2 cellular contexts compared by ENCODE assay signal in genomic region chr12:28958553-28959195, GRCh38.
TF ChIP-seq lines count a peak whose summit lies in the region.

No MANE protein-coding gene starts in this region.

TF ChIP-seq in SK-N-SH, 30 proteins besides CTCF, POLR2A, EP300 and RAD21 (continued from another document and continues in another):
- 0 out of 2 replicates have a peak, but pooled peaks have one; percentile 23 for TF ChIP-seq FOXM1 (IDR thresholded peaks at IDR 0.05; ENCODE audit: low read depth)
- no peak for TF ChIP-seq GABPA (IDR thresholded peaks at IDR 0.05; ENCODE audit: low read depth)
- TF ChIP-seq TAF1 (IDR thresholded peaks at IDR 0.05; ENCODE audit: borderline replicate concordance, low read depth, low read length), result no peak
- TF ChIP-seq ELF1 (IDR thresholded peaks at IDR 0.05), result no peak
- TF ChIP-seq, protein P1, sequence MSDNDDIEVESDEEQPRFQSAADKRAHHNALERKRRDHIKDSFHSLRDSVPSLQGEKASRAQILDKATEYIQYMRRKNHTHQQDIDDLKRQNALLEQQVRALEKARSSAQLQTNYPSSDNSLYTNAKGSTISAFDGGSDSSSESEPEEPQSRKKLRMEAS (IDR thresholded peaks at IDR 0.05; ENCODE audit: low read depth), result no peak
- no peak for TF ChIP-seq MXI1 (IDR thresholded peaks at IDR 0.05; ENCODE audit: low read depth, low read length)
- no peak for TF ChIP-seq RXRA (IDR thresholded peaks at IDR 0.05; ENCODE audit: borderline replicate concordance, low read depth)
- peak; percentile 47; the same call in 1 of the 2 replicates for TF ChIP-seq FOSL2 (IDR thresholded peaks at IDR 0.05; ENCODE audit: borderline replicate concordance, low read depth)
- peak; percentile 42 for TF ChIP-seq TCF12 (IDR thresholded peaks at IDR 0.05)
- no peak for TF ChIP-seq CHD2 (IDR thresholded peaks at IDR 0.05; ENCODE audit: low read length, partially characterized antibody)
- no peak for TF ChIP-seq USF1 (IDR thresholded peaks at IDR 0.05; ENCODE audit: borderline replicate concordance, low read depth)
- no peak for TF ChIP-seq FOXJ3 (CRISPR knock-in tag; IDR thresholded peaks at IDR 0.05)
- no peak for TF ChIP-seq RCOR1 (IDR thresholded peaks at IDR 0.05; ENCODE audit: low read length)
- TF ChIP-seq, protein P2, sequence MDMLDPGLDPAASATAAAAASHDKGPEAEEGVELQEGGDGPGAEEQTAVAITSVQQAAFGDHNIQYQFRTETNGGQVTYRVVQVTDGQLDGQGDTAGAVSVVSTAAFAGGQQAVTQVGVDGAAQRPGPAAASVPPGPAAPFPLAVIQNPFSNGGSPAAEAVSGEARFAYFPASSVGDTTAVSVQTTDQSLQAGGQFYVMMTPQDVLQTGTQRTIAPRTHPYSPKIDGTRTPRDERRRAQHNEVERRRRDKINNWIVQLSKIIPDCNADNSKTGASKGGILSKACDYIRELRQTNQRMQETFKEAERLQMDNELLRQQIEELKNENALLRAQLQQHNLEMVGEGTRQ (IDR thresholded peaks at IDR 0.05; ENCODE audit: borderline replicate concordance, low read depth, low read length), result no peak
- no peak for TF ChIP-seq ZBTB33 (IDR thresholded peaks at IDR 0.05; ENCODE audit: borderline replicate concordance, low read depth)
- TF ChIP-seq SIN3A (IDR thresholded peaks at IDR 0.05; ENCODE audit: borderline replicate concordance, low read depth, low read length), result no peak
- no peak for TF ChIP-seq YY1 (IDR thresholded peaks at IDR 0.05; ENCODE audit: low read depth)
- no peak for TF ChIP-seq EZH2phosphoT487 (IDR thresholded peaks at IDR 0.05; ENCODE audit: borderline replicate concordance, low read depth)
- no peak for TF ChIP-seq RFX5 (IDR thresholded peaks at IDR 0.05; ENCODE audit: low read length)
- TF ChIP-seq GATA2 (CRISPR knock-in tag; IDR thresholded peaks at IDR 0.05), result no peak
- TF ChIP-seq SMC3 (IDR thresholded peaks at IDR 0.05; ENCODE audit: low read depth, low read length), result no peak
- TF ChIP-seq IRF3 (IDR thresholded peaks at IDR 0.05; ENCODE audit: low read depth, low read length), result no peak
- no peak for TF ChIP-seq TEAD4 (IDR thresholded peaks at IDR 0.05; ENCODE audit: borderline replicate concordance, insufficient read depth)
- TF ChIP-seq, protein P3, sequence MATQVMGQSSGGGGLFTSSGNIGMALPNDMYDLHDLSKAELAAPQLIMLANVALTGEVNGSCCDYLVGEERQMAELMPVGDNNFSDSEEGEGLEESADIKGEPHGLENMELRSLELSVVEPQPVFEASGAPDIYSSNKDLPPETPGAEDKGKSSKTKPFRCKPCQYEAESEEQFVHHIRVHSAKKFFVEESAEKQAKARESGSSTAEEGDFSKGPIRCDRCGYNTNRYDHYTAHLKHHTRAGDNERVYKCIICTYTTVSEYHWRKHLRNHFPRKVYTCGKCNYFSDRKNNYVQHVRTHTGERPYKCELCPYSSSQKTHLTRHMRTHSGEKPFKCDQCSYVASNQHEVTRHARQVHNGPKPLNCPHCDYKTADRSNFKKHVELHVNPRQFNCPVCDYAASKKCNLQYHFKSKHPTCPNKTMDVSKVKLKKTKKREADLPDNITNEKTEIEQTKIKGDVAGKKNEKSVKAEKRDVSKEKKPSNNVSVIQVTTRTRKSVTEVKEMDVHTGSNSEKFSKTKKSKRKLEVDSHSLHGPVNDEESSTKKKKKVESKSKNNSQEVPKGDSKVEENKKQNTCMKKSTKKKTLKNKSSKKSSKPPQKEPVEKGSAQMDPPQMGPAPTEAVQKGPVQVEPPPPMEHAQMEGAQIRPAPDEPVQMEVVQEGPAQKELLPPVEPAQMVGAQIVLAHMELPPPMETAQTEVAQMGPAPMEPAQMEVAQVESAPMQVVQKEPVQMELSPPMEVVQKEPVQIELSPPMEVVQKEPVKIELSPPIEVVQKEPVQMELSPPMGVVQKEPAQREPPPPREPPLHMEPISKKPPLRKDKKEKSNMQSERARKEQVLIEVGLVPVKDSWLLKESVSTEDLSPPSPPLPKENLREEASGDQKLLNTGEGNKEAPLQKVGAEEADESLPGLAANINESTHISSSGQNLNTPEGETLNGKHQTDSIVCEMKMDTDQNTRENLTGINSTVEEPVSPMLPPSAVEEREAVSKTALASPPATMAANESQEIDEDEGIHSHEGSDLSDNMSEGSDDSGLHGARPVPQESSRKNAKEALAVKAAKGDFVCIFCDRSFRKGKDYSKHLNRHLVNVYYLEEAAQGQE (IDR thresholded peaks at IDR 0.05; ENCODE audit: low read depth, low read length), result no peak
- TF ChIP-seq POLR2AphosphoS5 (IDR thresholded peaks at IDR 0.05; ENCODE audit: low read depth, low read length), result no peak

TF ChIP-seq in endothelial cell of umbilical vein, 7 proteins besides CTCF, POLR2A, EP300 and RAD21 (continued from another document):
- TF ChIP-seq EZH2 (IDR thresholded peaks at IDR 0.05; ENCODE audit: borderline replicate concordance, low read depth, low read length, severe bottlenecking), result no peak
- no peak for TF ChIP-seq MYC (IDR thresholded peaks at IDR 0.05; ENCODE audit: low read depth, low read length)
